ENCODE assay signal across 8 cellular contexts in genomic region chr3:30606301-30607031, GRCh38. TPM values are rescaled to one million over a fixed set of nuclear protein-coding genes. Genes with fewer than 3 reads are reported as not detected.
A peak's percentile ranks its signal among the peaks of the same experiment; 100 is the strongest.
DNase-seq lines count a peak whose midpoint lies in the region; ATAC-seq and TF ChIP-seq lines count a peak whose summit lies in the region.

Gene TGFBR2, plus strand, starts transcription at chr3:30606601. Its CDS starts 283 bp downstream, at chr3:30606884.

- H3K27ac ChIP-seq in coronary artery, result peak within 1 kb of the TSS; percentile 98 to 99

- peak; percentile 20 to 49 for DNase-seq in NCI-H2081 (lab: John Stamatoyannopoulos, UW)
- no peak for DNase-seq in NCI-H2081 treated with DMSO at 0.1 percent for 48 hours (lab: John Stamatoyannopoulos, UW)
- peak; percentile 44 to 69 for DNase-seq in NCI-H446 (lab: John Stamatoyannopoulos, UW)
- DNase-seq in activated CD4-positive, alpha-beta T cell treated with anti-CD3 and anti-CD28 coated beads for 48 hours, result peak; percentile 92
- DNase-seq in coronary artery (ENCODE audit: low spot score), result peak; percentile 98
- peak; percentile 91 to 96 for DNase-seq in left colon
- DNase-seq in stimulated activated CD4-positive, alpha-beta T cell treated with anti-CD3 and anti-CD28 coated beads, Interleukin-1b, Interleukin-23, amount 100 ng/mL, for 48 hours, result peak; percentile 90

- TF ChIP-seq CTCF in coronary artery (IDR thresholded peaks at IDR 0.05), result no peak

- peak within 1 kb of the TSS; percentile 96 for H3K4me3 ChIP-seq in coronary artery

- intact Hi-C loops in left colon (cut with DNase I, micrococcal nuclease), result no loop called here

- peak; percentile 74 for ATAC-seq in HG02938 (IDR thresholded peaks at IDR 0.05; ENCODE audit: unreplicated experiment)
- ATAC-seq in left colon, result peak; percentile 92

RNA-seq across cellular contexts. Expression of gene TGFBR2, which starts in this region (rescaled TPM):
- 10 to 100 TPM; 43.0 to 57.6 TPM for total RNA-seq in left colon
